In the genomic region with DNA sequence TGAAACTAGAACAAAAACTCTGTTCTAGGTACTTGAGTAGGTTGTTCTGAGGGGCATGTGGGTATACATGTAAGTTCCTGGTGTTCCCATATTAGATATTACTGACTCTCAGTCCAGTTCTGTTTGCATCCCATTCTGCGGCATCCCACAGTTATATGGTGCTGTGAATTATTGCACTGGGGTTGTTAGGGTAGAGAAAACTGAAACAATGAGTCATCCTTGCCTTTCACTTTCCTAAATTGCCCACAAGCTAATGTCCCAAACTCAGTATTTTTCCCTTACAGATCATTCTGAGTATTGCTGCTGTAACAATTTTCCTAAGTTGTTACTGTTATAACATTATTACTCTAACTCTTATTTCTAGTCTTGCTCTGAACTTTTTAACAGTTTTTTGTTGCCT, we compare ENCODE assay signal across 10 cellular contexts. TPM values are rescaled to one million over a fixed set of nuclear protein-coding genes. Genes with fewer than 3 reads are reported as not detected.
DNase-seq lines count a peak whose midpoint lies in the region; ATAC-seq, FAIRE-seq and TF ChIP-seq lines count a peak whose summit lies in the region.
"Had no signal": no experiment of that assay in that cellular context is flagged by ENCODE, and none has a peak within 500 bp of the region (broad histone marks: within the 10 kb centered on the region; RNA-seq: fewer than 3 reads in every experiment).

No MANE protein-coding gene starts in this region.

- DNase-seq in GM12892 (ENCODE audit: insufficient read length) (no peak), cardiac fibroblast (ENCODE audit: low read depth in 2 of 2) (peak; percentile 8 to 12), HPDE6-E6E7 (ENCODE audit: extremely low spot score) (no peak), upper lobe of left lung (no peak), Peyer's patch (no peak), NCI-H146 (lab: John Stamatoyannopoulos, UW) (no peak)
- DNase-seq: NCI-H2081 treated with DMSO at 0.1 percent for 48 hours, occipital lobe had no signal

- peak; percentile 65 for FAIRE-seq in GM12892 (lab: Jason Lieb, UNC)

- TF ChIP-seq EP300 in upper lobe of left lung (IDR thresholded peaks at IDR 0.05) = no peak

- ATAC-seq in GM21360 (IDR thresholded peaks at IDR 0.05; ENCODE audit: unreplicated experiment) = peak; percentile 25
- peak; percentile 33 for ATAC-seq in HG03432 (IDR thresholded peaks at IDR 0.05; ENCODE audit: unreplicated experiment)
- ATAC-seq in upper lobe of left lung (ENCODE audit: low FRiP score in 2 of 2) = no peak

- H3K36me3 ChIP-seq in upper lobe of left lung (peaks cover 0 to 13% (median 11%) of the 10 kb centered on the region in 4 donors), Peyer's patch (peaks cover 0 to 13% (median 1%) of the 10 kb centered on the region in 3 donors)

- H3K4me1 ChIP-seq in upper lobe of left lung = peaks cover 9 to 20% (median 19%) of the 10 kb centered on the region in 4 donors
- peaks cover 0 to 16% (median 8%) of the 10 kb centered on the region in 4 donors for H3K4me1 ChIP-seq in Peyer's patch

- H3K4me3 ChIP-seq in cardiac fibroblast (replicated peaks in 1 of 2; ENCODE audit: low read depth in 2 of 2, low read length in 2 of 2) (no peak overlapping the region), upper lobe of left lung (no peak overlapping the region), Peyer's patch (no peak overlapping the region)

- H3K27ac ChIP-seq in upper lobe of left lung = no peak overlapping the region
- H3K27ac ChIP-seq in Peyer's patch = no peak overlapping the region

- H3K27me3 ChIP-seq in upper lobe of left lung (no peaks in the 10 kb centered on the region), Peyer's patch (no peaks in the 10 kb centered on the region)

- TF ChIP-seq CTCF in cardiac fibroblast (IDR thresholded peaks at IDR 0.05; ENCODE audit: low read depth, low read length) (no peak), upper lobe of left lung (IDR thresholded peaks at IDR 0.05) (no peak), Peyer's patch (IDR thresholded peaks at IDR 0.05) (no peak)

- H3K9me3 ChIP-seq in upper lobe of left lung = no peaks in the 10 kb centered on the region
- no peaks in the 10 kb centered on the region for H3K9me3 ChIP-seq in Peyer's patch

- TF ChIP-seq POLR2A in GM12892 (IDR thresholded peaks at IDR 0.05; ENCODE audit: low read depth, low read length) (no peak), upper lobe of left lung (IDR thresholded peaks at IDR 0.05) (no peak), Peyer's patch (IDR thresholded peaks at IDR 0.05) (no peak)

- 79 to 100% methylated on average over 1 of the region's 1 CpG for WGBS in upper lobe of left lung, 2 donors

RNA-seq across cellular contexts. Expression of gene WDR75, which starts 3.0 kb away (rescaled TPM):
- polyA plus RNA-seq in GM12892 (2012; ENCODE audit: missing spikeins) = 55.8 TPM
- total RNA-seq in upper lobe of left lung (10 to 100 TPM in 5 of 6 donors, 1 to 10 TPM in 1; 7.5 to 34.6 (median 28.2) TPM), Peyer's patch (10 to 100 TPM; 21.5 to 45.4 (median 32.3) TPM)

Comparison
In these comparisons a context has a peak if more than half of its experiments do, and no peak if none do; other contexts are left out.
1. DNase-seq: peak in cardiac fibroblast (2 of 2); none in GM12892 (single experiment), HPDE6-E6E7 (single experiment), upper lobe of left lung (0 of 2), Peyer's patch (0 of 3) and NCI-H146 (single experiment).
2. ATAC-seq: peak in GM21360 (single experiment) and HG03432 (single experiment); none in upper lobe of left lung (0 of 2).